In the genomic region with DNA sequence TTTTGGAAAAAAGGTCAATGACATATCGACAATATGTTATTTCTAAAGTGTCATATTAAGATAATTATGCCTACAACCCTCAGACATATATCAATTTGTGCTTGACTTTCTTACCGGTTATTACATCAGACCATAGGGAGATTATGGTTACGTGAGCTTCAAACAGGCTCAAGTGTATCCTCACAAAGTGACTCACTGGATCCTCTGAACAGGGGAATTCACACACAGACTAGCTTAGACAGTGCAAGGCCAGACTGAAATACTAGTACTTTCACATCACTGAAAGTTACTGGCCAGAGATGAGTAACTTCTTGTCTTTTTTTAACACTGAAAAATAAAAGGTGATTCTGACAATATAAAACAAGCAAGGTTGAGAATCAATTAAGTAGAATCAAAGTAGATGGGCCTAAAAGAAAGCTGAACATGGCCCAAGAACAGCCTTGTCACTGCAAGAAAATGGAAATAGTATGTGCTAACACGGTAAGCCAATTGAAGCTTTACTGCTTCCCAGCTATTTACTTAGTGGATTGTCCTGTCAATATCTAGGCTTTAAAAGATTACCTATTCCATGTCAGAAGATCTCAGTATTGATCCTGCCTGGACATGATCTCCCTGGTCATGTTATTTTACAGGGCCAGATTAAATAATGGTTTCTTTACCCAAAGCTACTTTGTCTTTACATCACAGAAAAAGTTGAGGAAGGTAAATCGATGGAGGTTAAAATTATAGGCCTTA, we compare ENCODE assay signal across 11 cellular contexts.
DNase-seq lines count a peak whose midpoint lies in the region; ATAC-seq and TF ChIP-seq lines count a peak whose summit lies in the region.
"Had no signal": no experiment of that assay in that cellular context is flagged by ENCODE, and none has a peak within 500 bp of the region (broad histone marks: within the 10 kb centered on the region; RNA-seq: fewer than 3 reads in every experiment).

No MANE protein-coding gene starts in this region.

- TF ChIP-seq POLR2A in GM18505 (IDR thresholded peaks at IDR 0.05; ENCODE audit: borderline replicate concordance, extremely low read depth, insufficient read depth, insufficient read length): no peak

- H3K4me3 ChIP-seq in AG09309 (ENCODE audit: control insufficient read depth, low read depth, low read length): no peak overlapping the region
- H3K4me3 ChIP-seq: heart left ventricle, K562 had no signal

- no peaks in the 10 kb centered on the region for H3K27me3 ChIP-seq in foreskin keratinocyte
- H3K27me3 ChIP-seq: heart left ventricle had no signal

- peaks cover 15% of the 10 kb centered on the region for H3K4me1 ChIP-seq in foreskin keratinocyte

- TF ChIP-seq CTCF in AG09309 (IDR thresholded peaks at IDR 0.05; ENCODE audit: control insufficient read depth, insufficient read depth, low read depth, low read length, missing control alignments) (no peak), foreskin keratinocyte (conservative IDR thresholded peaks at IDR 0.05) (no peak)

- peak; percentile 89 for DNase-seq in AG09309 (ENCODE audit: low read depth)
- DNase-seq in NCI-H82 treated with DMSO at 0.1 percent for 48 hours (lab: John Stamatoyannopoulos, UW; ENCODE audit: unreplicated experiment): peak; percentile 72
- peak; percentile 85 to 94 for DNase-seq in foreskin keratinocyte
- DNase-seq in NCI-H146 (lab: John Stamatoyannopoulos, UW): no peak
- no peak for DNase-seq in stimulated activated CD4-positive, alpha-beta T cell treated with anti-CD3 and anti-CD28 coated beads, Interleukin-4, amount 100 ng/mL, for 1 hour
- DNase-seq in NCI-H2227 (lab: John Stamatoyannopoulos, UW; ENCODE audit: unreplicated experiment): no peak
- DNase-seq: activated CD4-positive, alpha-beta T cell treated with anti-CD3 and anti-CD28 coated beads, Interleukin-2, amount 50 U/mL, for 48 hours; heart left ventricle had no signal

- peak; percentile 61 for ATAC-seq in GM21723 (IDR thresholded peaks at IDR 0.05; ENCODE audit: unreplicated experiment)
- peak; percentile 100 for ATAC-seq in foreskin keratinocyte
- ATAC-seq in GM18505 (IDR thresholded peaks at IDR 0.05; ENCODE audit: unreplicated experiment): no peak
- ATAC-seq: K562 had no signal

- peak overlapping the region; percentile 70 for H3K27ac ChIP-seq in foreskin keratinocyte

Comparison
In these comparisons a context has a peak if more than half of its experiments do, and no peak if none do; other contexts are left out.
1. DNase-seq: peak in AG09309 (single experiment), NCI-H82 treated with DMSO at 0.1 percent for 48 hours (single experiment) and foreskin keratinocyte (2 of 2); none in NCI-H146 (single experiment), stimulated activated CD4-positive, alpha-beta T cell treated with anti-CD3 and anti-CD28 coated beads, Interleukin-4, amount 100 ng/mL, for 1 hour (single experiment) and NCI-H2227 (single experiment).